Comparison of ENCODE assay signal across 8 cellular contexts in genomic region chr19:29715695-29716581, GRCh38. TPM values are rescaled to one million over a fixed set of nuclear protein-coding genes. Genes with fewer than 3 reads are reported as not detected.
A peak's percentile ranks its signal among the peaks of the same experiment; 100 is the strongest.
DNase-seq lines count a peak whose midpoint lies in the region; ATAC-seq and TF ChIP-seq lines count a peak whose summit lies in the region.

No MANE protein-coding gene starts in this region.

- peak; percentile 19 for ATAC-seq in SK-N-SH treated with all-trans-retinoic acid at 6 μM for 48 hours
- ATAC-seq in esophagus mucosa, result peak; percentile 9
- peak; percentile 47 for ATAC-seq in omental fat pad (ENCODE audit: low FRiP score)

- H3K36me3 Mint-ChIP-seq in HFFc6 (ENCODE audit: low read depth), result no peaks in the 10 kb centered on the region

- H3K4me1 Mint-ChIP-seq in HFFc6 (ENCODE audit: low read depth), result peaks cover 36% of the 10 kb centered on the region

- DNase-seq in ELR (ENCODE audit: low read depth) (peak; percentile 45), HFFc6 (no peak), omental fat pad (ENCODE audit: low spot score) (no peak), NCI-H1930 (lab: John Stamatoyannopoulos, UW) (no peak), mesenteric fat pad (ENCODE audit: low spot score) (no peak), NCI-H2081 treated with DMSO at 0.1 percent for 48 hours (lab: John Stamatoyannopoulos, UW) (no peak)

- peak overlapping the region; percentile 93 for H3K4me3 Mint-ChIP-seq in HFFc6

- H3K9me3 Mint-ChIP-seq in HFFc6, result no peaks in the 10 kb centered on the region

- peak overlapping the region; percentile 96 for H3K27ac Mint-ChIP-seq in HFFc6

- TF ChIP-seq CTCF in HFFc6 (IDR thresholded peaks at IDR 0.05) (no peak), omental fat pad (IDR thresholded peaks at IDR 0.05) (no peak)

- peaks cover 4% of the 10 kb centered on the region for H3K27me3 Mint-ChIP-seq in HFFc6 (ENCODE audit: insufficient read depth)

TF ChIP-seq in SK-N-SH treated with all-trans-retinoic acid at 6 μM for 48 hours, 23 proteins besides CTCF, POLR2A, EP300 and RAD21:
- TF ChIP-seq TOX (CRISPR knock-in tag; IDR thresholded peaks at IDR 0.05; ENCODE audit: borderline replicate concordance), result no peak
- no peak for TF ChIP-seq ZNF565 (CRISPR knock-in tag; conservative IDR thresholded peaks at IDR 0.05; ENCODE audit: low read depth)
- TF ChIP-seq ZNF70 (CRISPR knock-in tag; IDR thresholded peaks at IDR 0.05), result no peak
- TF ChIP-seq RARB (CRISPR knock-in tag; IDR thresholded peaks at IDR 0.05), result no peak
- TF ChIP-seq ZC3H10 (CRISPR knock-in tag; IDR thresholded peaks at IDR 0.05), result no peak
- no peak for TF ChIP-seq OSR1 (CRISPR knock-in tag; IDR thresholded peaks at IDR 0.05)
- no peak for TF ChIP-seq CSRNP3 (CRISPR knock-in tag; IDR thresholded peaks at IDR 0.05)
- TF ChIP-seq GLIS3 (CRISPR knock-in tag; IDR thresholded peaks at IDR 0.05), result no peak
- no peak for TF ChIP-seq ARNTL (CRISPR knock-in tag; IDR thresholded peaks at IDR 0.05; ENCODE audit: borderline replicate concordance, low read depth)
- TF ChIP-seq POU6F1 (CRISPR knock-in tag; IDR thresholded peaks at IDR 0.05; ENCODE audit: borderline replicate concordance, low read depth), result no peak

RNA-seq across cellular contexts. Expression of gene C19orf12, which starts 0.9 kb away (rescaled TPM):
- 10 to 100 TPM; 23.3 to 32.7 (median 24.7) TPM for total RNA-seq in HFFc6 (2021; fragmentation: NEBNext Ultra II Directional; extraction: Animal tissue kit (Norgen Biotek cat#: 25700))
- total RNA-seq in esophagus mucosa (8.1 TPM), omental fat pad (100 to 1,000 TPM; 105 to 260 (median 142) TPM), mesenteric fat pad (148 TPM)

RNA-seq across cellular contexts. Expression of gene PLEKHF1, which starts 50.7 kb away (rescaled TPM):
- 1 to 10 TPM; 1.4 to 2.8 (median 2.6) TPM for total RNA-seq in HFFc6 (2021; fragmentation: NEBNext Ultra II Directional; extraction: Animal tissue kit (Norgen Biotek cat#: 25700))
- total RNA-seq in esophagus mucosa (4.4 TPM), omental fat pad (10 to 100 TPM; 10.7 to 55.5 (median 21.5) TPM), mesenteric fat pad (9.1 TPM)
